In genomic region chr1:28010979-28011378, GRCh38 we compare ENCODE assay signal across 16 cellular contexts. TPM values are rescaled to one million over a fixed set of nuclear protein-coding genes. Genes with fewer than 3 reads are reported as not detected.
DNase-seq lines count a peak whose midpoint lies in the region; ATAC-seq and TF ChIP-seq lines count a peak whose summit lies in the region.
"Had no signal": no experiment of that assay in that cellular context is flagged by ENCODE, and none has a peak within 500 bp of the region (broad histone marks: within the 10 kb centered on the region; RNA-seq: fewer than 3 reads in every experiment).

No MANE protein-coding gene starts in this region.

- TF ChIP-seq CTCF in HFF-Myc (IDR thresholded peaks at IDR 0.05; ENCODE audit: low read depth, low read length, missing control alignments) (no peak), mucosa of descending colon (IDR thresholded peaks at IDR 0.05) (no peak), thyroid gland (IDR thresholded peaks at IDR 0.05) (no peak), GM20000 (IDR thresholded peaks at IDR 0.05; ENCODE audit: extremely low read depth, missing control alignments) (no peak)

- no peaks in the 10 kb centered on the region for H3K36me3 ChIP-seq in mucosa of descending colon (ENCODE audit: low read depth)
- H3K36me3 ChIP-seq in thyroid gland: peaks cover 27 to 36% of the 10 kb centered on the region in 2 donors

- ATAC-seq in SK-N-SH treated with all-trans-retinoic acid at 6 μM for 48 hours: peak; percentile 47; the same call in 2 of the 3 replicates
- ATAC-seq in mucosa of descending colon: peak; percentile 78
- no peak for ATAC-seq in GM19395 (IDR thresholded peaks at IDR 0.05; ENCODE audit: unreplicated experiment)
- ATAC-seq: Panc1, Right ventricle myocardium inferior had no signal

- intact Hi-C loops in mucosa of descending colon (cut with DNase I, micrococcal nuclease) (no loop called here), thyroid gland (cut with DNase I) (no loop called here)

- H3K4me3 ChIP-seq in HFF-Myc (replicated peaks; ENCODE audit: low read depth, low read length): no peak overlapping the region
- no peak overlapping the region for H3K4me3 ChIP-seq in mucosa of descending colon
- H3K4me3 ChIP-seq in thyroid gland (replicated peaks in 1 of 3): no peak overlapping the region

- WGBS in thyroid gland, 2 donors: 90 to 94% methylated on average over 1 of the region's 1 CpG

- H3K4me1 ChIP-seq in mucosa of descending colon (ENCODE audit: low read depth) (no peaks in the 10 kb centered on the region), thyroid gland (no peaks in the 10 kb centered on the region)

- TF ChIP-seq POLR2A in thyroid gland (IDR thresholded peaks at IDR 0.05): no peak

- DNase-seq in HFF-Myc (ENCODE audit: extremely low read depth, low read depth) (peak; percentile 15), fibroblast of the conjunctiva (ENCODE audit: low read depth) (peak; percentile 4), mucosa of descending colon (no peak), thyroid gland (no peak), GM20000 (ENCODE audit: low spot score) (no peak)
- DNase-seq: DND-41, GF-D8, NCI-H1417 treated with DMSO at 0.1 percent for 48 hours, NCI-H2029, NCI-H2171, NCI-H510A treated with DMSO at 0.1 percent for 48 hours had no signal

- H3K27me3 ChIP-seq in thyroid gland: no peaks in the 10 kb centered on the region

- no peak overlapping the region for H3K27ac ChIP-seq in thyroid gland
- H3K27ac ChIP-seq: C4-2B had no signal

- H3K9me3 ChIP-seq in mucosa of descending colon: no peaks in the 10 kb centered on the region
- H3K9me3 ChIP-seq in thyroid gland: no peaks in the 10 kb centered on the region

TF ChIP-seq in SK-N-SH treated with all-trans-retinoic acid at 6 μM for 48 hours, 23 proteins besides CTCF, POLR2A, EP300 and RAD21:
- TF ChIP-seq BACH2 (CRISPR knock-in tag; IDR thresholded peaks at IDR 0.05; ENCODE audit: borderline replicate concordance): no peak
- no peak for TF ChIP-seq PPARA (CRISPR knock-in tag; IDR thresholded peaks at IDR 0.05; ENCODE audit: borderline replicate concordance)
- no peak for TF ChIP-seq CSRNP3 (CRISPR knock-in tag; IDR thresholded peaks at IDR 0.05)
- TF ChIP-seq GLIS3 (CRISPR knock-in tag; IDR thresholded peaks at IDR 0.05): no peak
- TF ChIP-seq ISL1 (CRISPR knock-in tag; IDR thresholded peaks at IDR 0.05): no peak
- no peak for TF ChIP-seq CSDC2 (CRISPR knock-in tag; IDR thresholded peaks at IDR 0.05)
- no peak for TF ChIP-seq SNAI2 (CRISPR knock-in tag; IDR thresholded peaks at IDR 0.05)
- no peak for TF ChIP-seq ZNF565 (CRISPR knock-in tag; conservative IDR thresholded peaks at IDR 0.05; ENCODE audit: low read depth)
- TF ChIP-seq TCF4 (CRISPR knock-in tag; IDR thresholded peaks at IDR 0.05; ENCODE audit: borderline replicate concordance): no peak
- no peak for TF ChIP-seq ZFP3 (CRISPR knock-in tag; IDR thresholded peaks at IDR 0.05)
- TF ChIP-seq TOX (CRISPR knock-in tag; IDR thresholded peaks at IDR 0.05; ENCODE audit: borderline replicate concordance): no peak
- TF ChIP-seq ZFP30 (CRISPR knock-in tag; IDR thresholded peaks at IDR 0.05): no peak
- TF ChIP-seq TSHZ2 (CRISPR knock-in tag; IDR thresholded peaks at IDR 0.05): no peak
- TF ChIP-seq ESRRG (CRISPR knock-in tag; IDR thresholded peaks at IDR 0.05): no peak
- no peak for TF ChIP-seq ZNF70 (CRISPR knock-in tag; IDR thresholded peaks at IDR 0.05)
- TF ChIP-seq POU6F1 (CRISPR knock-in tag; IDR thresholded peaks at IDR 0.05; ENCODE audit: borderline replicate concordance, low read depth): no peak

RNA-seq across cellular contexts. Expression of gene XKR8, which starts 51.2 kb away (rescaled TPM):
- total RNA-seq in mucosa of descending colon: 1 to 10 TPM; 8.2 to 9.8 (median 9.1) TPM
- 10 to 100 TPM in 3 of 4 donors, 1 to 10 TPM in 1; 8.3 to 14.3 (median 11.3) TPM for total RNA-seq in thyroid gland

Comparison
In these comparisons a context has a peak if more than half of its experiments do, and no peak if none do; other contexts are left out.
1. DNase-seq: peak in HFF-Myc (single experiment) and fibroblast of the conjunctiva (single experiment); none in mucosa of descending colon (0 of 3), thyroid gland (0 of 2) and GM20000 (single experiment).